ENCODE assay signal across 19 cellular contexts in the genomic region with DNA sequence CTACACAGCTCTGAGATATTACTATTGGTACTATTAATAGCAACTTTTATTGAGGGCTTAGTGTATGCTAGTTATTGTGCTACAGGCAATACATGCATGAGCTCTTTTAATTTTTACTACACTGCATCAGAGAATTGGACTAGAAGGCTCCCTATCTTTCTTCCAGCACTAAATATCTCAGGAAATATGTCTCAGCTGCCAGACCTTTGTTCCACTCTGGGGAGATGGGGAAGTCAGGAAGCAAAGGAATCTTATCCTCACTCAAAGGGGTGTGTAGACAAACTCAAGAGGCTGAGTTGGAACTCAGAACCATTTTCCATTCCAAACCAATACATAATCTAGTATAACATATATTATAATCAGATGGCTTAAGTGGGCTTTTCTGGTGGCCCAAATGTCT.
DNase-seq lines count a peak whose midpoint lies in the region; ATAC-seq, FAIRE-seq and TF ChIP-seq lines count a peak whose summit lies in the region.
"Had no signal": no experiment of that assay in that cellular context is flagged by ENCODE, and none has a peak within 500 bp of the region (broad histone marks: within the 10 kb centered on the region; RNA-seq: fewer than 3 reads in every experiment).

No MANE protein-coding gene starts in this region.

- no peak overlapping the region for H3K27ac Mint-ChIP-seq in activated T-cell treated with anti-CD3 and anti-CD28 coated beads, Interleukin-2, amount 50 U/mL, for 72 hours
- H3K27ac Mint-ChIP-seq: CD4-positive, alpha-beta T cell had no signal

- TF ChIP-seq POLR2A in right lobe of liver (IDR thresholded peaks at IDR 0.05) (no peak), HepG2 (IDR thresholded peaks at IDR 0.05; ENCODE audit: insufficient read depth in 1 of 2, low read depth in 2 of 2, low read length in 2 of 2) (no peak), gastrocnemius medialis (IDR thresholded peaks at IDR 0.05) (no peak), suprapubic skin (IDR thresholded peaks at IDR 0.05) (no peak)

- H3K9me3 ChIP-seq in right lobe of liver, result no peaks in the 10 kb centered on the region
- H3K9me3 ChIP-seq in HepG2 (ENCODE audit: low read length), result no peaks in the 10 kb centered on the region
- H3K9me3 ChIP-seq in gastrocnemius medialis, result no peaks in the 10 kb centered on the region
- H3K9me3 ChIP-seq in suprapubic skin, result no peaks in the 10 kb centered on the region

- no peak overlapping the region for H3K4me2 ChIP-seq in HepG2 (ENCODE audit: low read depth, low read length)

- H3K4me1 Mint-ChIP-seq in activated T-cell treated with anti-CD3 and anti-CD28 coated beads, Interleukin-2, amount 50 U/mL, for 72 hours (ENCODE audit: low read depth), result peaks cover 15% of the 10 kb centered on the region

- peak in 3 of 4 donors; percentile 52 to 61 (median 56) for ATAC-seq in right lobe of liver
- no peak for ATAC-seq in HepG2
- ATAC-seq in left ventricle myocardium superior, result peak; percentile 65
- no peak for ATAC-seq in gastrocnemius medialis
- ATAC-seq in activated T-cell treated with anti-CD3 and anti-CD28 coated beads, Interleukin-2, amount 50 U/mL, for 72 hours (replicated peaks in 1 of 2), result no peak
- ATAC-seq: GM12878 had no signal

- no peaks in the 10 kb centered on the region for H3K36me3 ChIP-seq in right lobe of liver
- H3K36me3 ChIP-seq in HepG2 (replicated peaks in 1 of 2; ENCODE audit: control insufficient read depth in 1 of 2, insufficient read depth in 2 of 2, low read length in 2 of 2), result no peaks in the 10 kb centered on the region
- H3K36me3 ChIP-seq in gastrocnemius medialis, result no peaks in the 10 kb centered on the region
- no peaks in the 10 kb centered on the region for H3K36me3 ChIP-seq in suprapubic skin
- H3K36me3 ChIP-seq in H7 (replicated peaks; ENCODE audit: control insufficient read depth, insufficient read depth, low read length), result no peaks in the 10 kb centered on the region

- TF ChIP-seq RAD21 in HepG2 (CRISPR knock-in tag; IDR thresholded peaks at IDR 0.05), result no peak

- H3K4me1 ChIP-seq in right lobe of liver, result no peaks in the 10 kb centered on the region
- H3K4me1 ChIP-seq in HepG2 (ENCODE audit: insufficient read depth, low read length), result peaks cover 71% of the 10 kb centered on the region
- H3K4me1 ChIP-seq in gastrocnemius medialis, result peaks cover 34 to 50% of the 10 kb centered on the region in 2 donors
- peaks cover 15% of the 10 kb centered on the region for H3K4me1 ChIP-seq in suprapubic skin

- H3K27me3 Mint-ChIP-seq in activated T-cell treated with anti-CD3 and anti-CD28 coated beads, Interleukin-2, amount 50 U/mL, for 72 hours (ENCODE audit: low read depth), result no peaks in the 10 kb centered on the region
- H3K27me3 Mint-ChIP-seq: CD4-positive, alpha-beta T cell had no signal

- no peak overlapping the region for H2AFZ ChIP-seq in HepG2 (ENCODE audit: low read length)

- in situ Hi-C loops in HepG2 (cut with HindIII; ENCODE audit: extremely low pct_ligation_motif_present, low pct_unique_long_range_greater_than_20kb), result no loop called here
- in situ Hi-C loops in gastrocnemius medialis (cut with MboI; ENCODE audit: low sequenced_read_pairs in 4 of 4), result no loop called here

- H3K9ac ChIP-seq in HepG2 (ENCODE audit: insufficient read depth, low read depth, low read length), result no peak overlapping the region

- intact Hi-C loops in right lobe of liver (cut with DNase I), result no loop called here
- intact Hi-C loops in HepG2 (cut with micrococcal nuclease; ENCODE audit: unreplicated experiment), result no loop called here
- intact Hi-C loops in left ventricle myocardium superior (cut with micrococcal nuclease), result no loop called here
- intact Hi-C loops in gastrocnemius medialis (cut with DNase I; ENCODE audit: low total_unique reads), result no loop called here

- TF ChIP-seq EP300 in HepG2 (IDR thresholded peaks at IDR 0.05; ENCODE audit: low read depth in 2 of 2, low read length in 2 of 2) (no peak), HepG2 (CRISPR knock-in tag; IDR thresholded peaks at IDR 0.05; ENCODE audit: borderline replicate concordance) (no peak), suprapubic skin (IDR thresholded peaks at IDR 0.05) (no peak)

- no peaks in the 10 kb centered on the region for H3K79me2 ChIP-seq in HepG2 (ENCODE audit: insufficient read depth, low read length)

- no TSS peak for BruUV-seq in HepG2 (replicated peaks; lab: Mats Ljungman, UMichigan)

- H3K27me3 ChIP-seq in right lobe of liver (no peaks in the 10 kb centered on the region), HepG2 (ENCODE audit: control insufficient read depth in 1 of 2, insufficient read depth in 2 of 2, low read length in 2 of 2) (no peaks in the 10 kb centered on the region), gastrocnemius medialis (no peaks in the 10 kb centered on the region), suprapubic skin (no peaks in the 10 kb centered on the region), H7 (ENCODE audit: control insufficient read depth, insufficient read depth, low read length) (no peaks in the 10 kb centered on the region)

- no peaks in the 10 kb centered on the region for H4K20me1 ChIP-seq in HepG2 (ENCODE audit: insufficient read depth, low read length)

- H3K27ac ChIP-seq in right lobe of liver, result no peak overlapping the region
- H3K27ac ChIP-seq in HepG2 (ENCODE audit: extremely low read length, insufficient read depth, low read length), result no peak overlapping the region
- H3K27ac ChIP-seq in gastrocnemius medialis, result peak overlapping the region in 3 of 4 donors; percentile 37 to 86 (median 80)
- no peak overlapping the region for H3K27ac ChIP-seq in suprapubic skin

- H3K36me3 Mint-ChIP-seq in activated T-cell treated with anti-CD3 and anti-CD28 coated beads, Interleukin-2, amount 50 U/mL, for 72 hours (ENCODE audit: insufficient read depth in 2 of 2), result peaks cover 1 to 2% of the 10 kb centered on the region in 2 donors

- DNase-seq in right lobe of liver (no peak), HepG2 (ENCODE audit: low spot score) (no peak), left ventricle myocardium superior (no peak), gastrocnemius medialis (no peak), COR-L47 (lab: John Stamatoyannopoulos, UW) (no peak), suprapubic skin (ENCODE audit: low spot score in 2 of 2) (no peak), H7 (no peak)
- no peak for DNase-seq in activated T-cell treated with anti-CD3 and anti-CD28 coated beads, Interleukin-2, amount 50 U/mL, for 72 hours
- DNase-seq: CD4-positive, alpha-beta T cell; EL; NCI-H1105; NCI-H1694; NCI-H510A; NCI-H748 treated with DMSO at 0.1 percent for 48 hours; NK-92 treated with Interleukin-12 subunit alpha and Interleukin-12 subunit beta, amount 100 ng/mL, for 24 hours; SHP77 had no signal

- POLR2A ChIA-PET in HepG2 (lab: Yijun Ruan, JAX), result interaction anchor here (1.7 kb wide), 1 partner anchor 11 kb away, joined by 6 read pairs; no protein-coding TSS in a partner anchor

- CTCF ChIA-PET in HepG2 (lab: Yijun Ruan, JAX; ENCODE audit: low intra/inter-chr PET ratio, low total read pairs), result no interaction called here

- no peak overlapping the region for H3K4me3 Mint-ChIP-seq in activated T-cell treated with anti-CD3 and anti-CD28 coated beads, Interleukin-2, amount 50 U/mL, for 72 hours
- H3K4me3 Mint-ChIP-seq: CD4-positive, alpha-beta T cell had no signal

- no peak overlapping the region for H3K4me3 ChIP-seq in right lobe of liver
- H3K4me3 ChIP-seq in HepG2 (replicated peaks in 1 of 3; ENCODE audit: insufficient read depth in 1 of 3, low read depth in 2 of 3, low read length in 3 of 3), result no peak overlapping the region
- H3K4me3 ChIP-seq in gastrocnemius medialis, result no peak overlapping the region
- H3K4me3 ChIP-seq in suprapubic skin, result no peak overlapping the region
- H3K4me3 ChIP-seq in H7 (ENCODE audit: insufficient read depth, low read depth, low read length), result no peak overlapping the region
- H3K4me3 ChIP-seq: GM12878 had no signal

- TF ChIP-seq CTCF in right lobe of liver (IDR thresholded peaks at IDR 0.05) (no peak), HepG2 (CRISPR knock-in tag; IDR thresholded peaks at IDR 0.05) (no peak), gastrocnemius medialis (IDR thresholded peaks at IDR 0.05 in 4 of 5, conservative IDR thresholded peaks at IDR 0.05 in 1 of 5) (no peak), suprapubic skin (IDR thresholded peaks at IDR 0.05) (no peak)

- peaks cover under 1% of the 10 kb centered on the region in 2 donors for H3K9me3 Mint-ChIP-seq in activated T-cell treated with anti-CD3 and anti-CD28 coated beads, Interleukin-2, amount 50 U/mL, for 72 hours

- no peak for FAIRE-seq in HepG2 (lab: Jason Lieb, UNC)
- FAIRE-seq: GM12878, H1, RCC 7860 had no signal

TF ChIP-seq in HepG2, 621 proteins besides CTCF, POLR2A, EP300 and RAD21 (continues in another document):
- TF ChIP-seq MIER2 (CRISPR knock-in tag; IDR thresholded peaks at IDR 0.05) (no peak), ZNF383 (CRISPR knock-in tag; IDR thresholded peaks at IDR 0.05; ENCODE audit: borderline replicate concordance) (no peak), UBTF (CRISPR knock-in tag; IDR thresholded peaks at IDR 0.05) (no peak), NR2F1 (CRISPR knock-in tag; IDR thresholded peaks at IDR 0.05) (no peak), TMF1 (CRISPR knock-in tag; IDR thresholded peaks at IDR 0.05; ENCODE audit: low read depth) (no peak)

Comparison
In these comparisons a context has a peak if more than half of its experiments do, and no peak if none do; other contexts are left out.
1. ATAC-seq: peak in right lobe of liver (3 of 4) and left ventricle myocardium superior (single experiment); none in HepG2 (single experiment), gastrocnemius medialis (0 of 2) and activated T-cell treated with anti-CD3 and anti-CD28 coated beads, Interleukin-2, amount 50 U/mL, for 72 hours (0 of 2).
2. H3K27ac ChIP-seq: peak in gastrocnemius medialis (3 of 4); none in right lobe of liver (0 of 3), HepG2 (single experiment) and suprapubic skin (single experiment).